ENCODE assay signal across 8 cellular contexts in the genomic region with DNA sequence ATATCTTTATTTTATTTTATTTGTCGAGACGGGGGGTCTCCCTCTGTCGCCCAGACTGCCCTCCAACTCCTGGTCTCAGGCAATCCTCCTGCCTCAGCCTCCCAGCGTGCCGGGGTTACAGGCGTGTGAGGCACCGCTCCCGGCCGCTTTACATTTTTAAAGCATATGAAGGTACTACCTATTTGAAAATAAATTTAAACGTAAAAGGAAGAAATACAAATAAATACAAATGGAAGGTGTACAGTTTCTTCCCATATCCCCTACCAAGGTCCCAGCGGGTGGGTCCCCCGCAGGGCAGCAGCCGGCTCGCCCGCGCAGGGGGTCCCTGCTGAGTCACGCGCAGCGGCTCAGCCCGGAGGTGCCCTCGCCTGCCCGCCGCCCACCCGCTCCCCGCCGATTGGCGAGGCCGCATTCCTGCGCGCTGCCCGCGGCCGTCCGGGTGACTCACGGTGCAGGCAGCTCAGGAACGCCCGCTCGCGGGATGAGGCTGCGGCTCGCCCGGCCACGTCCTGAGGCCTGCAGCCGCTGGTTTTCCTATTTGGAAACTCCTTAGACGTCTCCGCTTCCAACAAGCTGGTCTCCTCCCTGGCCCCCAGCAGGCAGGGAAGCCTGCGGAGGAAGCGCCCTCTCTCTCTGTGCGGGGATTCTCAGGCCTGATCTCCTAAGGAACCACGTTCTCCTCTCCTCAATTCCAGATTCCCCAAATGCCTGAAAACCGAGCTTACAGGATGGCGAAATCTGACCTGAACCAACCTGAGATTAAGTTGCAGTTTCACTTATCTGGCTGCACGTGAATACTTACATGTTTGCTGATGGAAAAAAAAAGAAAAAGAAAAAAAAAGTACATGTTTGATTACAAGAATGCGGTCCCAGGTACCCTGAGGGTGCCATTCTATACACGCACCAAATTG. TPM values are rescaled to one million over a fixed set of nuclear protein-coding genes. Genes with fewer than 3 reads are reported as not detected.
DNase-seq lines count a peak whose midpoint lies in the region; ATAC-seq and TF ChIP-seq lines count a peak whose summit lies in the region.

No MANE protein-coding gene starts in this region.

- no peaks in the 10 kb centered on the region for H3K9me3 ChIP-seq in ascending aorta

- intact Hi-C loops in ascending aorta (cut with DNase I): loop anchor here (1.0 to 5.0 kb wide), 3 partner anchors 54 to 234 kb away; a partner anchor contains a TSS
- intact Hi-C loops in left ventricle myocardium superior (cut with micrococcal nuclease): no loop called here

- H3K4me3 Mint-ChIP-seq in progenitor cell of endocrine pancreas (ENCODE audit: low read depth): peak overlapping the region; percentile 55

- TF ChIP-seq CTCF in ascending aorta (IDR thresholded peaks at IDR 0.05) (no peak), progenitor cell of endocrine pancreas (IDR thresholded peaks at IDR 0.05; ENCODE audit: unreplicated experiment) (no peak)

- H3K9me3 Mint-ChIP-seq in progenitor cell of endocrine pancreas (ENCODE audit: low read depth): no peaks in the 10 kb centered on the region

- peak overlapping the region; percentile 64 to 73 for H3K27ac ChIP-seq in ascending aorta

- H3K36me3 Mint-ChIP-seq in progenitor cell of endocrine pancreas (ENCODE audit: insufficient read depth): no peaks in the 10 kb centered on the region

- peaks cover 7% of the 10 kb centered on the region for H3K4me1 Mint-ChIP-seq in progenitor cell of endocrine pancreas (ENCODE audit: low read depth)

- peak overlapping the region; percentile 99 for H3K27ac Mint-ChIP-seq in progenitor cell of endocrine pancreas

- DNase-seq in COLO668 (lab: John Stamatoyannopoulos, UW; ENCODE audit: unreplicated experiment) (peak; percentile 49), M059J (ENCODE audit: low read depth) (peak; percentile 97), ascending aorta (ENCODE audit: low spot score in 2 of 2) (peak in 1 of 2 donors; percentile 93), left ventricle myocardium superior (peak; percentile 91), progenitor cell of endocrine pancreas (ENCODE audit: low spot score, unreplicated experiment) (peak; percentile 83), NCI-H526 treated with DMSO at 0.1 percent for 48 hours (lab: John Stamatoyannopoulos, UW) (no peak), SK-N-DZ (ENCODE audit: low spot score) (no peak)

- no peaks in the 10 kb centered on the region for H3K27me3 ChIP-seq in ascending aorta

- ATAC-seq in left ventricle myocardium superior (peak; percentile 94), HG02571 (IDR thresholded peaks at IDR 0.05; ENCODE audit: unreplicated experiment) (no peak)

- peaks cover 15% of the 10 kb centered on the region for H3K27me3 Mint-ChIP-seq in progenitor cell of endocrine pancreas

- peaks cover 5 to 24% of the 10 kb centered on the region in 2 donors for H3K4me1 ChIP-seq in ascending aorta

- no peaks in the 10 kb centered on the region for H3K36me3 ChIP-seq in ascending aorta

- H3K4me3 ChIP-seq in ascending aorta: peak overlapping the region; percentile 46 to 50

RNA-seq across cellular contexts. Expression of a gene that starts 54.8 kb away (rescaled TPM):
- 5.3 and 10.1 TPM in 2 replicates for total RNA-seq in M059J (2014; rRNA removed; shearing (Covaris generic))
- total RNA-seq in ascending aorta (7.7 TPM), left ventricle myocardium superior (16.6 TPM), progenitor cell of endocrine pancreas (7.8 and 8.7 TPM in 2 replicates)
- polyA plus RNA-seq in SK-N-DZ (2014; cell fraction: cytosol; rRNA removed): 3.2 and 3.7 TPM in 2 replicates
- 6.2 and 10.1 TPM in 2 replicates for polyA plus RNA-seq in SK-N-DZ (2014; cell fraction: nucleus; rRNA removed)

Comparison
In these comparisons a context has a peak if more than half of its experiments do, and no peak if none do; other contexts are left out.
1. DNase-seq: peak in COLO668 (single experiment), M059J (single experiment), left ventricle myocardium superior (single experiment) and progenitor cell of endocrine pancreas (single experiment); none in NCI-H526 treated with DMSO at 0.1 percent for 48 hours (single experiment) and SK-N-DZ (single experiment).